ENCODE assay signal across 8 cellular contexts in genomic region chr5:157431544-157432200, GRCh38. TPM values are rescaled to one million over a fixed set of nuclear protein-coding genes. Genes with fewer than 3 reads are reported as not detected.
DNase-seq lines count a peak whose midpoint lies in the region; ATAC-seq and TF ChIP-seq lines count a peak whose summit lies in the region.

No MANE protein-coding gene starts in this region.

- peak overlapping the region in 1 of 8 donors; percentile 26 for H3K27ac ChIP-seq in spleen

- no peaks in the 10 kb centered on the region for H3K27me3 ChIP-seq in spleen (replicated peaks in 1 of 7)

- DNase-seq in AG09319 (ENCODE audit: extremely low read depth, low read depth) (peak; percentile 23), GM12864 (ENCODE audit: low read depth) (peak; percentile 57), NCI-H69 (lab: John Stamatoyannopoulos, UW) (peak; percentile 59), amniotic stem cell (lab: John Stamatoyannopoulos, UW) (peak; percentile 25), hepatic stellate cell (ENCODE audit: low spot score) (peak; percentile 27), spleen (no peak), occipital lobe (lab: John Stamatoyannopoulos, UW) (no peak)

- H3K9me3 ChIP-seq in spleen = peaks cover 0 to 8% (median 4%) of the 10 kb centered on the region in 8 donors

- TF ChIP-seq POLR2A in spleen (IDR thresholded peaks at IDR 0.05) = no peak

- TF ChIP-seq CTCF in AG09319 (IDR thresholded peaks at IDR 0.05; ENCODE audit: low read depth, low read length) = peak; percentile 40
- TF ChIP-seq CTCF in GM12864 (IDR thresholded peaks at IDR 0.05; ENCODE audit: low read depth, low read length, missing control alignments) = peak; percentile 40
- peak in 10 of 11 experiments; percentile 21 to 75 (median 51) for TF ChIP-seq CTCF in spleen (IDR thresholded peaks at IDR 0.05 in 8 of 11, conservative IDR thresholded peaks at IDR 0.05 in 3 of 11)

- ATAC-seq in HG03064 (IDR thresholded peaks at IDR 0.05; ENCODE audit: low read depth, unreplicated experiment) = peak; percentile 67

- H3K36me3 ChIP-seq in spleen = no peaks in the 10 kb centered on the region

- 38 to 49% (median 41%) methylated on average over 4 of the region's 4 CpGs for WGBS in spleen, 5 donors

- H3K4me3 ChIP-seq in GM12864 (ENCODE audit: low read depth, low read length) (no peak overlapping the region), spleen (no peak overlapping the region)

- intact Hi-C loops in spleen (cut with DNase I; ENCODE audit: low total_unique reads) = loop anchor here (5.0 kb wide), 2 partner anchors 286 to 311 kb away; partner anchors contain the start of gene LSM11

- H3K4me1 ChIP-seq in spleen = peaks cover 0 to 10% (median 5%) of the 10 kb centered on the region in 6 donors

RNA-seq across cellular contexts. Expression of gene NIPAL4, which starts 28.3 kb away (rescaled TPM):
- total RNA-seq in spleen = under 1 TPM in 6 of 7 donors, not detected in 1; 0.34 to 0.73 (median 0.47) TPM
- polyA plus RNA-seq in spleen = under 1 TPM; 0.19 to 0.49 (median 0.39) TPM
- total RNA-seq in occipital lobe = not detected

Comparison
In these comparisons a context has a peak if more than half of its experiments do, and no peak if none do; other contexts are left out.
1. DNase-seq: peak in AG09319 (single experiment), GM12864 (single experiment), NCI-H69 (single experiment), amniotic stem cell (single experiment) and hepatic stellate cell (single experiment); none in spleen (single experiment) and occipital lobe (single experiment).
2. Peak in every context shown above with its lines, with median percentiles within 50 percentile points of each other: CTCF ChIP-seq.